ENCODE assay signal across 9 cellular contexts in genomic region chr10:61978965-61979364, GRCh38.
DNase-seq lines count a peak whose midpoint lies in the region; ATAC-seq and TF ChIP-seq lines count a peak whose summit lies in the region.
"Had no signal": no experiment of that assay in that cellular context is flagged by ENCODE, and none has a peak within 500 bp of the region (broad histone marks: within the 10 kb centered on the region; RNA-seq: fewer than 3 reads in every experiment).

No MANE protein-coding gene starts in this region.

- 52 to 56% methylated on average over 5 of the region's 5 CpGs for WGBS in heart right ventricle, 2 donors

- H3K27ac Mint-ChIP-seq in activated T-cell treated with anti-CD3 and anti-CD28 coated beads, Interleukin-2, amount 50 U/mL, for 72 hours = peak overlapping the region; percentile 65

- ATAC-seq in activated T-cell treated with anti-CD3 and anti-CD28 coated beads, Interleukin-2, amount 50 U/mL, for 72 hours (replicated peaks in 1 of 2) = no peak
- ATAC-seq in heart right ventricle (peak; percentile 54 to 78 (median 68)), thoracic aorta (ENCODE audit: insufficient number of reproducible peaks, low FRiP score, low read depth) (peak; percentile 50), GM18502 (IDR thresholded peaks at IDR 0.05; ENCODE audit: poor library complexity, unreplicated experiment) (no peak)

- H3K4me3 ChIP-seq in OCI-LY3 (ENCODE audit: low read length) = peak overlapping the region; percentile 42; the same call in 1 of the 2 replicates
- H3K4me3 ChIP-seq in heart right ventricle = no peak overlapping the region
- H3K4me3 ChIP-seq in thoracic aorta = no peak overlapping the region
- H3K4me3 ChIP-seq: SJCRH30 had no signal

- H3K9me3 ChIP-seq in OCI-LY3 (ENCODE audit: insufficient read depth, low read length) (no peaks in the 10 kb centered on the region), heart right ventricle (peaks cover 0 to 10% (median 0%) of the 10 kb centered on the region in 11 donors), thoracic aorta (no peaks in the 10 kb centered on the region)

- H3K36me3 Mint-ChIP-seq in activated T-cell treated with anti-CD3 and anti-CD28 coated beads, Interleukin-2, amount 50 U/mL, for 72 hours (ENCODE audit: insufficient read depth in 2 of 2) = peaks cover 9 to 39% of the 10 kb centered on the region in 2 donors

- H3K9ac ChIP-seq in OCI-LY3 (ENCODE audit: low read length) = 0 out of 2 replicates have a peak overlapping the region, but pooled peaks have one; percentile 13

- H3K27me3 ChIP-seq in OCI-LY3 (ENCODE audit: low read depth, low read length) = no peaks in the 10 kb centered on the region
- no peaks in the 10 kb centered on the region for H3K27me3 ChIP-seq in heart right ventricle
- H3K27me3 ChIP-seq in thoracic aorta (replicated peaks; ENCODE audit: insufficient read depth) = no peaks in the 10 kb centered on the region
- H3K27me3 ChIP-seq: SJCRH30 had no signal

- H3K4me2 ChIP-seq in OCI-LY3 (ENCODE audit: low read length) = peak overlapping the region; percentile 70

- no peaks in the 10 kb centered on the region for H3K27me3 Mint-ChIP-seq in activated T-cell treated with anti-CD3 and anti-CD28 coated beads, Interleukin-2, amount 50 U/mL, for 72 hours (ENCODE audit: low read depth)

- H3K4me1 ChIP-seq in OCI-LY3 (ENCODE audit: low read length) = peaks cover 42% of the 10 kb centered on the region
- peaks cover 6 to 45% (median 29%) of the 10 kb centered on the region in 9 donors for H3K4me1 ChIP-seq in heart right ventricle
- H3K4me1 ChIP-seq in thoracic aorta (ENCODE audit: control insufficient read depth in 1 of 2, low read depth in 2 of 2) = peaks cover 38 to 47% of the 10 kb centered on the region in 2 donors

- H3K4me1 Mint-ChIP-seq in activated T-cell treated with anti-CD3 and anti-CD28 coated beads, Interleukin-2, amount 50 U/mL, for 72 hours (ENCODE audit: low read depth) = peaks cover 69% of the 10 kb centered on the region

- H3K36me3 ChIP-seq in OCI-LY3 (replicated peaks; ENCODE audit: low read depth, low read length) (no peaks in the 10 kb centered on the region), heart right ventricle (no peaks in the 10 kb centered on the region), thoracic aorta (no peaks in the 10 kb centered on the region)
- H3K36me3 ChIP-seq: SJCRH30 had no signal

- H3K4me3 Mint-ChIP-seq in activated T-cell treated with anti-CD3 and anti-CD28 coated beads, Interleukin-2, amount 50 U/mL, for 72 hours = peak overlapping the region in 1 of 2 donors; percentile 34

- intact Hi-C loops in heart right ventricle (cut with DNase I) = no loop called here

- peaks cover 0 to 5% of the 10 kb centered on the region in 2 donors for H3K9me3 Mint-ChIP-seq in activated T-cell treated with anti-CD3 and anti-CD28 coated beads, Interleukin-2, amount 50 U/mL, for 72 hours

- TF ChIP-seq CTCF in OCI-LY3 (IDR thresholded peaks at IDR 0.05; ENCODE audit: low read depth, low read length) (peak; percentile 42), heart right ventricle (IDR thresholded peaks at IDR 0.05) (peak in 8 of 9 donors; percentile 13 to 60 (median 41)), thoracic aorta (IDR thresholded peaks at IDR 0.05) (peak; percentile 8)

- peaks cover 3% of the 10 kb centered on the region; the same call in 1 of the 2 replicates for H3K79me2 ChIP-seq in OCI-LY3 (ENCODE audit: low read length)

- no peak overlapping the region for H2AFZ ChIP-seq in OCI-LY3 (ENCODE audit: low read depth, low read length)

- H3K27ac ChIP-seq in OCI-LY3 (ENCODE audit: low read length) (no peak overlapping the region), heart right ventricle (peak overlapping the region in 5 of 10 donors; percentile 30 to 60 (median 36)), thoracic aorta (peak overlapping the region in 1 of 2 donors; percentile 24)
- H3K27ac ChIP-seq: SJCRH30 had no signal

- H4K20me1 ChIP-seq in OCI-LY3 (ENCODE audit: insufficient read depth, low read length) = no peaks in the 10 kb centered on the region

- no peak for DNase-seq in activated T-cell treated with anti-CD3 and anti-CD28 coated beads, Interleukin-2, amount 50 U/mL, for 72 hours
- DNase-seq in activated T-cell treated with anti-CD3 and anti-CD28 coated beads, Interleukin-2, amount 50 U/mL, for 48 hours = no peak
- DNase-seq in heart right ventricle = peak; percentile 36 to 40
- no peak for DNase-seq in thoracic aorta (ENCODE audit: low spot score)
- DNase-seq in ureter (ENCODE audit: low spot score) = no peak
- no peak for DNase-seq in NCI-H524 (lab: John Stamatoyannopoulos, UW)
- DNase-seq: SJCRH30 had no signal

Comparison
In these comparisons a context has a peak if more than half of its experiments do, and no peak if none do; other contexts are left out.
1. ATAC-seq: peak in heart right ventricle (8 of 8) and thoracic aorta (single experiment); none in activated T-cell treated with anti-CD3 and anti-CD28 coated beads, Interleukin-2, amount 50 U/mL, for 72 hours (0 of 2) and GM18502 (single experiment).
2. DNase-seq: peak in heart right ventricle (2 of 2); none in activated T-cell treated with anti-CD3 and anti-CD28 coated beads, Interleukin-2, amount 50 U/mL, for 72 hours (0 of 2), activated T-cell treated with anti-CD3 and anti-CD28 coated beads, Interleukin-2, amount 50 U/mL, for 48 hours (0 of 2), thoracic aorta (single experiment), ureter (single experiment) and NCI-H524 (0 of 2).
3. Peak in every context shown above with its lines, with median percentiles within 50 percentile points of each other: CTCF ChIP-seq.